7 cellular contexts compared by ENCODE assay signal in the genomic region with DNA sequence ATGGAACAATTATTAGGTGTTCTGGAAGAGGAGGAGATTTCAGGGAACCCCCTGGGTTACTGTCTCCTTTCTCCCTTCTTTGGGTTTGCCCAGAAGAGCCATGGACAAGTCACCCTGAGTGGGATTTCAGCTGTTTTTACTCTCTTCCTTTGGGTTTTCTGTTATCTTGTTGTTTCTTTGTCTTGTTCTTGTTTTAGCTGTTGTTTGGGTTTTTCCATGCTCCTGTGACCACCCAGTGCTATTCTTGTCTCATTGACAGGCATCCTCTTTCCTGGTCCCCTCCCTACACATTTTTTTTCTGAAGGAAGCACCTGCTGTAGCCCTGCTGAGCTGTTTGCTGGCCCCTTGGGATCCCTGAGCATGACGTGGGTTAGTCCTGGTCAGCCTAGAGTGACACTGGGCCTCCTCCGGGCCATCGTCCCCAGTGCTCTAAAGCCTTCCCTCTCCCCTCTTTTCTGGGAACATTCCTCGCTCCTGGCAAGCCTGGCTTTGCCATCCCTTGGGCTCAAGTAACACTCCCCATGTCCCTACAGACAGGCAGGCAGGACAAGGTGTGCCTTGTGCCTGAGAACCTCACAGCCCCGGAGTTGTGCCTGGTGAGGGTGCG. TPM values are rescaled to one million over a fixed set of nuclear protein-coding genes. Genes with fewer than 3 reads are reported as not detected.
DNase-seq lines count a peak whose midpoint lies in the region; ATAC-seq and TF ChIP-seq lines count a peak whose summit lies in the region.

No MANE protein-coding gene starts in this region.

- H3K4me1 Mint-ChIP-seq in activated CD8-positive, alpha-beta T cell treated with anti-CD3 and anti-CD28 coated beads for 36 hours (ENCODE audit: low read depth), result peaks cover 12% of the 10 kb centered on the region
- peaks cover 2% of the 10 kb centered on the region for H3K4me1 Mint-ChIP-seq in osteocyte (ENCODE audit: unreplicated experiment)

- CTCF ChIA-PET in activated CD8-positive, alpha-beta T cell treated with anti-CD3 and anti-CD28 coated beads for 36 hours (lab: Charles Lee), result interaction anchor here (1.0 to 1.9 kb wide), 5 partner anchors 10 to 163 kb away, joined by 3 to 8 read pairs (median 5); no protein-coding TSS in a partner anchor

- ATAC-seq in GM19328 (IDR thresholded peaks at IDR 0.05; ENCODE audit: unreplicated experiment) (peak; percentile 42), HG02840 (IDR thresholded peaks at IDR 0.05; ENCODE audit: low FRiP score, unreplicated experiment) (peak; percentile 39)
- ATAC-seq in activated CD8-positive, alpha-beta T cell treated with anti-CD3 and anti-CD28 coated beads for 36 hours, result no peak

- no peaks in the 10 kb centered on the region for H3K9me3 Mint-ChIP-seq in activated CD8-positive, alpha-beta T cell treated with anti-CD3 and anti-CD28 coated beads for 36 hours
- no peaks in the 10 kb centered on the region for H3K9me3 Mint-ChIP-seq in osteocyte (ENCODE audit: unreplicated experiment)

- peak overlapping the region; percentile 44 for H3K27ac Mint-ChIP-seq in activated CD8-positive, alpha-beta T cell treated with anti-CD3 and anti-CD28 coated beads for 36 hours
- no peak overlapping the region for H3K27ac Mint-ChIP-seq in osteocyte (ENCODE audit: unreplicated experiment)

- no peaks in the 10 kb centered on the region for H3K36me3 Mint-ChIP-seq in activated CD8-positive, alpha-beta T cell treated with anti-CD3 and anti-CD28 coated beads for 36 hours (ENCODE audit: low read depth)
- no peaks in the 10 kb centered on the region for H3K36me3 Mint-ChIP-seq in osteocyte (ENCODE audit: unreplicated experiment)

- no peak for DNase-seq in activated CD8-positive, alpha-beta T cell treated with anti-CD3 and anti-CD28 coated beads for 36 hours
- peak; percentile 64 for DNase-seq in osteocyte (ENCODE audit: extremely low spot score, unreplicated experiment)
- no peak for DNase-seq in NK-92 (lab: John Stamatoyannopoulos, UW; ENCODE audit: unreplicated experiment)
- DNase-seq in NCI-H1417 treated with DMSO at 0.1 percent for 48 hours (lab: John Stamatoyannopoulos, UW), result no peak
- DNase-seq in NCI-H526 (lab: John Stamatoyannopoulos, UW), result no peak

- intact Hi-C loops in activated CD8-positive, alpha-beta T cell treated with anti-CD3 and anti-CD28 coated beads for 36 hours (cut with micrococcal nuclease), result no loop called here

- POLR2A ChIA-PET in activated CD8-positive, alpha-beta T cell treated with anti-CD3 and anti-CD28 coated beads for 36 hours (lab: Charles Lee), result no interaction called here

- H3K27me3 Mint-ChIP-seq in activated CD8-positive, alpha-beta T cell treated with anti-CD3 and anti-CD28 coated beads for 36 hours, result no peaks in the 10 kb centered on the region
- peaks cover 13% of the 10 kb centered on the region for H3K27me3 Mint-ChIP-seq in osteocyte (ENCODE audit: unreplicated experiment)

- no peak for TF ChIP-seq CTCF in activated CD8-positive, alpha-beta T cell treated with anti-CD3 and anti-CD28 coated beads for 36 hours (IDR thresholded peaks at IDR 0.05)
- no peak for TF ChIP-seq CTCF in osteocyte (IDR thresholded peaks at IDR 0.05)

- no peak overlapping the region for H3K4me3 Mint-ChIP-seq in activated CD8-positive, alpha-beta T cell treated with anti-CD3 and anti-CD28 coated beads for 36 hours
- no peak overlapping the region for H3K4me3 Mint-ChIP-seq in osteocyte (ENCODE audit: unreplicated experiment)

RNA-seq across cellular contexts. Expression of a gene that starts 3.5 kb away (rescaled TPM):
- under 1 TPM; 0.11 to 0.20 TPM for total RNA-seq in activated CD8-positive, alpha-beta T cell treated with anti-CD3 and anti-CD28 coated beads for 36 hours
- total RNA-seq in osteocyte, result not detected in 2 replicates
